Comparison of ENCODE assay signal across 26 cellular contexts in genomic region chr17:14871921-14872320, GRCh38.
DNase-seq lines count a peak whose midpoint lies in the region; ATAC-seq and TF ChIP-seq lines count a peak whose summit lies in the region.
"Had no signal": no experiment of that assay in that cellular context is flagged by ENCODE, and none has a peak within 500 bp of the region (broad histone marks: within the 10 kb centered on the region; RNA-seq: fewer than 3 reads in every experiment).

No MANE protein-coding gene starts in this region.

- CTCF ChIA-PET in RWPE1 (lab: Yijun Ruan, JAX) = no interaction called here
- CTCF ChIA-PET in activated naive CD4-positive, alpha-beta T cell treated with anti-CD3 and anti-CD28 coated beads for 36 hours (lab: Charles Lee) = no interaction called here

- no peak for ATAC-seq in heart left ventricle
- ATAC-seq: activated CD8-positive, alpha-beta memory T cell treated with anti-CD3 and anti-CD28 coated beads, Interleukin-2, amount 10 ng/mL, durations not matched to agents 7 days and 5 days; foreskin keratinocyte; mucosa of descending colon; stimulated activated naive B cell treated with anti-CD40 and anti-IgM and Interleukin-4, amounts not matched to agents 10 μg/mL and 1 μg/mL and 100 μg/mL, for 72 hours had no signal

- H4K20me1 ChIP-seq in GM23248 (ENCODE audit: insufficient read depth) (no peaks in the 10 kb centered on the region), smooth muscle cell (ENCODE audit: low read depth) (no peaks in the 10 kb centered on the region)

- intact Hi-C loops in activated naive CD4-positive, alpha-beta T cell treated with anti-CD3 and anti-CD28 coated beads for 36 hours (cut with micrococcal nuclease) = no loop called here
- intact Hi-C loops in heart left ventricle (cut with DNase I) = no loop called here

- H3F3A ChIP-seq in GM23248 (ENCODE audit: insufficient read depth) (no peaks in the 10 kb centered on the region), smooth muscle cell (ENCODE audit: low read depth) (no peaks in the 10 kb centered on the region)

- in situ Hi-C loops in GM23248 (cut with MboI) = no loop called here

- no peak for TF ChIP-seq CTCF in RWPE1 (conservative IDR thresholded peaks at IDR 0.05; ENCODE audit: low read depth)
- TF ChIP-seq CTCF in fibroblast of mammary gland (conservative IDR thresholded peaks at IDR 0.05; ENCODE audit: control insufficient read depth, insufficient read depth, low read depth, low read length) = no peak
- no peak for TF ChIP-seq CTCF in smooth muscle cell (IDR thresholded peaks at IDR 0.05; ENCODE audit: borderline replicate concordance, insufficient read depth, poor library complexity, severe bottlenecking)
- no peak for TF ChIP-seq CTCF in heart left ventricle (IDR thresholded peaks at IDR 0.05)

- H3K36me3 ChIP-seq in GM23248 (ENCODE audit: low read depth) (no peaks in the 10 kb centered on the region), smooth muscle cell (ENCODE audit: low read depth) (no peaks in the 10 kb centered on the region), heart left ventricle (no peaks in the 10 kb centered on the region)
- H3K36me3 ChIP-seq: left ventricle myocardium inferior, prostate gland had no signal

- DNase-seq in GM23248 = peak; percentile 65
- DNase-seq in RWPE1 (ENCODE audit: low spot score) = peak; percentile 8
- DNase-seq in fibroblast of mammary gland (ENCODE audit: low read depth) = peak; percentile 61
- DNase-seq in smooth muscle cell (lab: John Stamatoyannopoulos, UW; ENCODE audit: unreplicated experiment) = no peak
- no peak for DNase-seq in activated naive CD4-positive, alpha-beta T cell treated with anti-CD3 and anti-CD28 coated beads for 36 hours
- no peak for DNase-seq in GM19240 (ENCODE audit: insufficient read length, low spot score)
- no peak for DNase-seq in heart left ventricle
- DNase-seq: activated CD4-positive, alpha-beta T cell treated with anti-CD3 and anti-CD28 coated beads, Interleukin-2, amount 10 ng/mL, durations not matched to agents 24 days and 14 days; activated CD8-positive, alpha-beta memory T cell treated with anti-CD3 and anti-CD28 coated beads, Interleukin-2, amount 10 ng/mL, durations not matched to agents 7 days and 5 days; DMS79; immature natural killer cell; Kasumi-1; left ventricle myocardium inferior; mucosa of descending colon; NCI-H1105 treated with DMSO at 0.1 percent for 48 hours; NCI-H446 treated with DMSO at 0.1 percent for 48 hours; nephron progenitor cell; stimulated activated CD4-positive, alpha-beta T cell treated with anti-CD3 and anti-CD28 coated beads, Interleukin-2, amount 100 ng/mL, for 48 hours; stimulated activated naive B cell treated with anti-CD40 and anti-IgM and Interleukin-4, amounts not matched to agents 10 μg/mL and 1 μg/mL and 100 μg/mL, for 72 hours; T-helper 2 cell had no signal

- H3K79me2 ChIP-seq in GM23248 (ENCODE audit: insufficient read depth) (no peaks in the 10 kb centered on the region), smooth muscle cell (ENCODE audit: low read depth) (no peaks in the 10 kb centered on the region)
- H3K79me2 ChIP-seq: hepatocyte had no signal

- H2AFZ ChIP-seq in GM23248 = no peak overlapping the region
- H2AFZ ChIP-seq in smooth muscle cell (ENCODE audit: low read depth) = peak overlapping the region; percentile 36
- H2AFZ ChIP-seq: hepatocyte had no signal

- H3K27ac ChIP-seq in GM23248 = no peak overlapping the region
- no peak overlapping the region for H3K27ac ChIP-seq in RWPE1
- H3K27ac ChIP-seq in smooth muscle cell (ENCODE audit: low read depth) = no peak overlapping the region
- no peak overlapping the region for H3K27ac ChIP-seq in heart left ventricle
- H3K27ac ChIP-seq: foreskin keratinocyte, hepatocyte, left ventricle myocardium inferior, prostate gland, SK-N-MC had no signal

- H3K4me1 Mint-ChIP-seq in activated naive CD4-positive, alpha-beta T cell treated with anti-CD3 and anti-CD28 coated beads for 36 hours (ENCODE audit: low read depth) = no peaks in the 10 kb centered on the region
- H3K4me1 Mint-ChIP-seq: activated CD4-positive, alpha-beta T cell treated with anti-CD3 and anti-CD28 coated beads, Interleukin-2, amount 10 ng/mL, durations not matched to agents 24 days and 14 days; activated CD8-positive, alpha-beta memory T cell treated with anti-CD3 and anti-CD28 coated beads, Interleukin-2, amount 10 ng/mL, durations not matched to agents 7 days and 5 days; activated naive CD4-positive, alpha-beta T cell treated with anti-CD3 and anti-CD28 coated beads, Interleukin-2, amount 50 U/mL, for 24 hours; B cell; immature natural killer cell; nephron progenitor cell; stimulated activated naive B cell treated with anti-CD40 and anti-IgM and Interleukin-4, amounts not matched to agents 10 μg/mL and 1 μg/mL and 100 μg/mL, for 72 hours had no signal

- H3K4me2 ChIP-seq in GM23248 (ENCODE audit: unreplicated experiment) (no peak overlapping the region), smooth muscle cell (no peak overlapping the region)
- H3K4me2 ChIP-seq: hepatocyte had no signal

- 37 to 42% methylated on average over 2 of the region's 2 CpGs for WGBS in GM23248 (ENCODE audit: low coverage in 1 of 2, low lambda C conversion rate in 2 of 2, missing lambda C conversion rate in 2 of 2), 2 experiments
- WGBS in smooth muscle cell (ENCODE audit: low lambda C conversion rate) = 94% methylated on average over 2 of the region's 2 CpGs
- 67 to 84% (median 74%) methylated on average over 2 of the region's 2 CpGs for WGBS in heart left ventricle, 4 donors

- H3K36me3 Mint-ChIP-seq in activated naive CD4-positive, alpha-beta T cell treated with anti-CD3 and anti-CD28 coated beads for 36 hours (ENCODE audit: low read depth) = no peaks in the 10 kb centered on the region
- H3K36me3 Mint-ChIP-seq: activated CD8-positive, alpha-beta memory T cell treated with anti-CD3 and anti-CD28 coated beads, Interleukin-2, amount 10 ng/mL, durations not matched to agents 7 days and 5 days; activated naive CD4-positive, alpha-beta T cell treated with anti-CD3 and anti-CD28 coated beads, Interleukin-2, amount 50 U/mL, for 24 hours; immature natural killer cell; stimulated activated naive B cell treated with anti-CD40 and anti-IgM and Interleukin-4, amounts not matched to agents 10 μg/mL and 1 μg/mL and 100 μg/mL, for 72 hours had no signal

- POLR2A ChIA-PET in RWPE1 (lab: Yijun Ruan, JAX; ENCODE audit: low non-redundant PET) = no interaction called here

- H3K27me3 ChIP-seq in GM23248 (replicated peaks; ENCODE audit: insufficient read depth) = no peaks in the 10 kb centered on the region
- no peaks in the 10 kb centered on the region for H3K27me3 ChIP-seq in smooth muscle cell (ENCODE audit: low read depth)
- H3K27me3 ChIP-seq in heart left ventricle = no peaks in the 10 kb centered on the region
- H3K27me3 ChIP-seq: foreskin keratinocyte, hepatocyte had no signal

- H3K9me3 ChIP-seq in GM23248 (ENCODE audit: low read depth) (no peaks in the 10 kb centered on the region), smooth muscle cell (replicated peaks; ENCODE audit: low read depth) (no peaks in the 10 kb centered on the region), heart left ventricle (no peaks in the 10 kb centered on the region)
- H3K9me3 ChIP-seq: mucosa of descending colon, prostate gland had no signal

- no peaks in the 10 kb centered on the region for H3K9me2 ChIP-seq in GM23248 (ENCODE audit: insufficient read depth)

- H3K4me1 ChIP-seq in GM23248 (ENCODE audit: insufficient read depth) (no peaks in the 10 kb centered on the region), smooth muscle cell (ENCODE audit: low read depth) (no peaks in the 10 kb centered on the region), heart left ventricle (no peaks in the 10 kb centered on the region)
- H3K4me1 ChIP-seq: foreskin keratinocyte, left ventricle myocardium inferior, prostate gland had no signal

- H3K9me3 Mint-ChIP-seq in activated naive CD4-positive, alpha-beta T cell treated with anti-CD3 and anti-CD28 coated beads for 36 hours = no peaks in the 10 kb centered on the region
- H3K9me3 Mint-ChIP-seq: activated CD4-positive, alpha-beta T cell treated with anti-CD3 and anti-CD28 coated beads, Interleukin-2, amount 10 ng/mL, durations not matched to agents 24 days and 14 days; activated naive CD4-positive, alpha-beta T cell treated with anti-CD3 and anti-CD28 coated beads, Interleukin-2, amount 50 U/mL, for 24 hours; immature natural killer cell; stimulated activated naive B cell treated with anti-CD40 and anti-IgM and Interleukin-4, amounts not matched to agents 10 μg/mL and 1 μg/mL and 100 μg/mL, for 72 hours had no signal

- no peak overlapping the region for H3K4me3 Mint-ChIP-seq in activated naive CD4-positive, alpha-beta T cell treated with anti-CD3 and anti-CD28 coated beads for 36 hours
- H3K4me3 Mint-ChIP-seq: activated CD4-positive, alpha-beta T cell treated with anti-CD3 and anti-CD28 coated beads, Interleukin-2, amount 10 ng/mL, durations not matched to agents 24 days and 14 days; activated CD8-positive, alpha-beta memory T cell treated with anti-CD3 and anti-CD28 coated beads, Interleukin-2, amount 10 ng/mL, durations not matched to agents 7 days and 5 days; activated naive CD4-positive, alpha-beta T cell treated with anti-CD3 and anti-CD28 coated beads, Interleukin-2, amount 50 U/mL, for 24 hours; B cell; immature natural killer cell; nephron progenitor cell; stimulated activated naive B cell treated with anti-CD40 and anti-IgM and Interleukin-4, amounts not matched to agents 10 μg/mL and 1 μg/mL and 100 μg/mL, for 72 hours had no signal

- TF ChIP-seq POLR2A in heart left ventricle (IDR thresholded peaks at IDR 0.05) = no peak

- H3K9ac ChIP-seq in GM23248 (no peak overlapping the region), smooth muscle cell (ENCODE audit: low read depth) (no peak overlapping the region)

- H3K4me3 ChIP-seq in GM23248 (no peak overlapping the region), fibroblast of mammary gland (ENCODE audit: control insufficient read depth, low read depth, low read length) (no peak overlapping the region), smooth muscle cell (no peak overlapping the region), heart left ventricle (no peak overlapping the region)
- H3K4me3 ChIP-seq: hepatocyte, left ventricle myocardium inferior, mucosa of descending colon, prostate gland, SK-N-MC had no signal

- no peak overlapping the region for H3K27ac Mint-ChIP-seq in activated naive CD4-positive, alpha-beta T cell treated with anti-CD3 and anti-CD28 coated beads for 36 hours
- H3K27ac Mint-ChIP-seq: activated CD4-positive, alpha-beta T cell treated with anti-CD3 and anti-CD28 coated beads, Interleukin-2, amount 10 ng/mL, durations not matched to agents 24 days and 14 days; activated CD8-positive, alpha-beta memory T cell treated with anti-CD3 and anti-CD28 coated beads, Interleukin-2, amount 10 ng/mL, durations not matched to agents 7 days and 5 days; activated naive CD4-positive, alpha-beta T cell treated with anti-CD3 and anti-CD28 coated beads, Interleukin-2, amount 50 U/mL, for 24 hours; B cell; immature natural killer cell; nephron progenitor cell; stimulated activated naive B cell treated with anti-CD40 and anti-IgM and Interleukin-4, amounts not matched to agents 10 μg/mL and 1 μg/mL and 100 μg/mL, for 72 hours had no signal

- peaks cover 20% of the 10 kb centered on the region for H3K27me3 Mint-ChIP-seq in activated naive CD4-positive, alpha-beta T cell treated with anti-CD3 and anti-CD28 coated beads for 36 hours (ENCODE audit: low read depth)
- H3K27me3 Mint-ChIP-seq: activated CD4-positive, alpha-beta T cell treated with anti-CD3 and anti-CD28 coated beads, Interleukin-2, amount 10 ng/mL, durations not matched to agents 24 days and 14 days; activated CD8-positive, alpha-beta memory T cell treated with anti-CD3 and anti-CD28 coated beads, Interleukin-2, amount 10 ng/mL, durations not matched to agents 7 days and 5 days had no signal

Comparison
In these comparisons a context has a peak if more than half of its experiments do, and no peak if none do; other contexts are left out.
1. DNase-seq: peak in GM23248 (single experiment), RWPE1 (single experiment) and fibroblast of mammary gland (single experiment); none in smooth muscle cell (single experiment), activated naive CD4-positive, alpha-beta T cell treated with anti-CD3 and anti-CD28 coated beads for 36 hours (single experiment), GM19240 (single experiment) and heart left ventricle (0 of 5).